In the genomic region with DNA sequence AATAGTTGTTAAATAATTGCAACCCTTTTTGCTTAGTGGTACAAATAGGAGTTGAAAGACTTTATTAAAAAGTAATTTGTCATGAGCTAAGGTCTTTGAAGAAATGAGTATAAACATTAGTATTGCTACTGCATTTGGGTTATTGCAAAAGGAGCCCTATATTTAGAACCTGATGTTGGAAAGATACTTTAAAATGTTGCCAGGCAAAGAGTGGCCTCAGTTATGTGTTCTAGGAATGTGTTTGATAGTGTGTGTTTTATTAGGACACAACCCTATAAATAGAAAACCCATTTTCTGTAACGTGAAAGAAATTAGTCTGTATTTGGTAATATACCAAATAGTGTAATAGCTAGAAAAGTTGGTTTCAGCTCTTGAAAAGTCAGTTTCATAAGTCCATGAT, we compare ENCODE assay signal across 19 cellular contexts. TPM values are rescaled to one million over a fixed set of nuclear protein-coding genes. Genes with fewer than 3 reads are reported as not detected.
A peak's percentile ranks its signal among the peaks of the same experiment; 100 is the strongest.
DNase-seq lines count a peak whose midpoint lies in the region; ATAC-seq, FAIRE-seq and TF ChIP-seq lines count a peak whose summit lies in the region.
"Had no signal": no experiment of that assay in that cellular context is flagged by ENCODE, and none has a peak within 500 bp of the region (broad histone marks: within the 10 kb centered on the region; RNA-seq: fewer than 3 reads in every experiment).

No MANE protein-coding gene starts in this region.

- H3K27me3 ChIP-seq in left lung (no peaks in the 10 kb centered on the region), small intestine (ENCODE audit: control insufficient read depth in 2 of 2, insufficient read depth in 2 of 2, low read length in 2 of 2) (no peaks in the 10 kb centered on the region)

- no peak for FAIRE-seq in small intestine (lab: Jason Lieb, UNC)
- FAIRE-seq: A204.1, GM19239, K562 had no signal

- DNase-seq in AG08396 (ENCODE audit: low spot score) (peak; percentile 20), GM04503 (ENCODE audit: low read depth) (peak; percentile 31), fibroblast of peridontal ligament (ENCODE audit: extremely low read depth) (peak; percentile 33), left lung (no peak), GM20000 (ENCODE audit: low spot score) (no peak), small intestine (no peak)
- DNase-seq: AML-193, DMS153, EL, HCEC 1CT, NCI-H1417, NCI-H1930, NCI-H748 treated with DMSO at 0.1 percent for 48 hours, OCI-M1 had no signal

- WGBS in small intestine, 3 donors = 63 to 77% (median 71%) methylated on average over 1 of the region's 1 CpG

- TF ChIP-seq CTCF in left lung (IDR thresholded peaks at IDR 0.05) = no peak
- TF ChIP-seq CTCF in GM20000 (IDR thresholded peaks at IDR 0.05; ENCODE audit: extremely low read depth, missing control alignments) = no peak

- H3K9me3 ChIP-seq in left lung (no peaks in the 10 kb centered on the region), small intestine (ENCODE audit: control insufficient read depth, low read depth) (no peaks in the 10 kb centered on the region)

- H3K4me1 ChIP-seq in left lung (peaks cover 0 to 8% of the 10 kb centered on the region in 2 donors), small intestine (ENCODE audit: control insufficient read depth in 2 of 2, insufficient read depth in 1 of 2, low read depth in 1 of 2, low read length in 1 of 2) (no peaks in the 10 kb centered on the region)

- H3K27ac ChIP-seq in left lung = no peak overlapping the region
- no peak overlapping the region for H3K27ac ChIP-seq in small intestine (ENCODE audit: low read depth in 1 of 2, low read length in 1 of 2)

- intact Hi-C loops in left lung (cut with DNase I) = no loop called here

- H3K36me3 ChIP-seq in left lung = peaks cover 0 to 25% of the 10 kb centered on the region in 2 donors
- H3K36me3 ChIP-seq in small intestine (ENCODE audit: control insufficient read depth in 2 of 2, insufficient read depth in 2 of 2, low read length in 2 of 2) = no peaks in the 10 kb centered on the region

- ATAC-seq in left lung (peak; percentile 66), GM21367 (IDR thresholded peaks at IDR 0.05; ENCODE audit: unreplicated experiment) (no peak), HG02981 (IDR thresholded peaks at IDR 0.05; ENCODE audit: unreplicated experiment) (no peak)
- ATAC-seq: K562 had no signal

- no peak overlapping the region for H3K4me3 ChIP-seq in left lung
- no peak overlapping the region for H3K4me3 ChIP-seq in small intestine (ENCODE audit: low read depth in 1 of 2, low read length in 2 of 2)
- H3K4me3 ChIP-seq: K562 had no signal

RNA-seq across cellular contexts. Expression of gene VPS8, which starts 10.7 kb away (rescaled TPM):
- 100 to 1,000 TPM in 1 of 2 donors, 10 to 100 TPM in 1; 65.7 to 114 TPM for total RNA-seq in left lung
- 1 to 10 TPM; 7.8 to 9.5 (median 9.0) TPM for polyA plus RNA-seq in small intestine

Comparison
In these comparisons a context has a peak if more than half of its experiments do, and no peak if none do; other contexts are left out.
1. DNase-seq: peak in AG08396 (single experiment), GM04503 (single experiment) and fibroblast of peridontal ligament (single experiment); none in left lung (0 of 2), GM20000 (single experiment) and small intestine (single experiment).